ENCODE assay signal across 1 cellular context in genomic region chr2:53740170-53740569, GRCh38.
TF ChIP-seq lines count a peak whose summit lies in the region.

No MANE protein-coding gene starts in this region.

TF ChIP-seq in HepG2, 621 proteins besides CTCF, POLR2A, EP300 and RAD21:
- peak; percentile 62 for TF ChIP-seq STAG1 (CRISPR knock-in tag; IDR thresholded peaks at IDR 0.05)
- TF ChIP-seq IKZF4 (CRISPR knock-in tag; IDR thresholded peaks at IDR 0.05; ENCODE audit: borderline replicate concordance, low read depth, not compliant biosample characterization): no peak
- 0 out of 4 replicates have a peak, but pooled peaks of 1 of the 2 experiments have one; percentile 13 for TF ChIP-seq ATF4 (CRISPR knock-in tag; IDR thresholded peaks at IDR 0.05)
